22 cellular contexts compared by ENCODE assay signal in the genomic region with DNA sequence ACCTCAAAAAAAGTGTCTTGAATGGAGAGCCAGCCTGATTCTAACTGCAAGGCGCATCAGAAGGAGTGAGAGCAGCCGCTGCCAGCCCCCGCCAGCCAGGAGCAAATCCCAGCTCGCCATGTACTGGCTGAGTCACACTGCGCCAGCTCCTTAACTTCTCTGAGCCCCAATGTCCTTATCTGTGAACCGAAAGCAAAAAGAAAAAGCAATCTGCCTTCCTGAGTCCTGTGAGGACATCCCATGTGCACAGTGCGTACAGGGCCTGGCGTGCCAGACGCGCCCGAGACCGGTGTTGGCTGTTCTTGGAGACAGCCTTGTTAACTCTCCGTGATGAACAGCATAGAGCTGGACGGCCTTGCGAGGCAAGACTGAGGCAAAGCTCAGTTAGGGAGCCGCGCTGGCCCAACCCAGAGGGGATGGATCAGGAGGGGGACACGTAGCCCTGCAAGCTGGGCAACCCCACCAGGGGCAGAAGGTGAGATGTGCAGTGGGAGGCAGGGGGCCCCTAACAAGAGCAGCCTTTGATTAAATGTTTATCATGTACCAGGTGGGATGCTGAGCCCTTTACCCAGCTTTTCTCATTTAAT.
"Had no signal": no experiment of that assay in that cellular context is flagged by ENCODE, and none has a peak within 500 bp of the region (broad histone marks: within the 10 kb centered on the region; RNA-seq: fewer than 3 reads in every experiment).

No MANE protein-coding gene starts in this region.

- H3K4me3 Mint-ChIP-seq: memory B cell; natural killer cell treated with Interleukin-12 subunit alpha and Interleukin-12 subunit beta and Interleukin-15 and Interleukin-18, amount 100 ng/mL, for 72 hours had no signal

- DNase-seq: cortex of kidney; effector CD8-positive, alpha-beta T cell; gastrocnemius medialis; heart right ventricle; hypothalamus; left ventricle myocardium inferior; lower lobe of right lung; midbrain; psoas muscle; retina; stimulated activated CD4-positive, alpha-beta T cell treated with anti-CD3 and anti-CD28 coated beads, Interleukin-2, amount 100 ng/mL, for 24 hours; stimulated activated CD4-positive, alpha-beta T cell treated with anti-CD3 and anti-CD28 coated beads, Interleukin-4, amount 100 ng/mL, for 4 hours; stimulated activated naive CD4-positive, alpha-beta T cell; trophoblast cell had no signal

- H3K4me1 Mint-ChIP-seq: memory B cell had no signal

- ATAC-seq: gastrocnemius medialis; lower lobe of right lung; natural killer cell treated with Interleukin-12 subunit alpha and Interleukin-12 subunit beta and Interleukin-15 and Interleukin-18, amount 100 ng/mL, for 72 hours; psoas muscle had no signal

- H2AFZ ChIP-seq: parathyroid adenoma had no signal

- H3K36me3 ChIP-seq: gastrocnemius medialis, right lobe of liver had no signal

- H3K27me3 Mint-ChIP-seq: natural killer cell treated with Interleukin-12 subunit alpha and Interleukin-12 subunit beta and Interleukin-15 and Interleukin-18, amount 100 ng/mL, for 72 hours had no signal

- H3K9ac ChIP-seq: parathyroid adenoma had no signal

- H3K4me3 ChIP-seq: dorsolateral prefrontal cortex, esophagus muscularis mucosa, gastrocnemius medialis, heart right ventricle, left ventricle myocardium inferior, lower lobe of right lung, psoas muscle, right lobe of liver, skin epidermis had no signal

- H3K36me3 Mint-ChIP-seq: memory B cell; natural killer cell treated with Interleukin-12 subunit alpha and Interleukin-12 subunit beta and Interleukin-15 and Interleukin-18, amount 100 ng/mL, for 72 hours had no signal

- H3K27ac Mint-ChIP-seq: memory B cell; natural killer cell treated with Interleukin-12 subunit alpha and Interleukin-12 subunit beta and Interleukin-15 and Interleukin-18, amount 100 ng/mL, for 72 hours had no signal

- H3K27me3 ChIP-seq: dorsolateral prefrontal cortex, esophagus muscularis mucosa, gastrocnemius medialis, heart right ventricle, right lobe of liver had no signal

- H3K4me1 ChIP-seq: esophagus muscularis mucosa, gastrocnemius medialis, lower lobe of right lung, parathyroid adenoma, psoas muscle, right lobe of liver had no signal

- H3K79me2 ChIP-seq: parathyroid adenoma had no signal

- H3K27ac ChIP-seq: esophagus muscularis mucosa, gastrocnemius medialis, heart right ventricle, left ventricle myocardium inferior, lower lobe of right lung, parathyroid adenoma, psoas muscle, right lobe of liver, skin epidermis had no signal

- H3K9me3 ChIP-seq: esophagus muscularis mucosa, gastrocnemius medialis, heart right ventricle, left ventricle myocardium inferior, lower lobe of right lung, psoas muscle, right lobe of liver had no signal

- FAIRE-seq: islet of Langerhans had no signal
